8 cellular contexts compared by ENCODE assay signal in the genomic region with DNA sequence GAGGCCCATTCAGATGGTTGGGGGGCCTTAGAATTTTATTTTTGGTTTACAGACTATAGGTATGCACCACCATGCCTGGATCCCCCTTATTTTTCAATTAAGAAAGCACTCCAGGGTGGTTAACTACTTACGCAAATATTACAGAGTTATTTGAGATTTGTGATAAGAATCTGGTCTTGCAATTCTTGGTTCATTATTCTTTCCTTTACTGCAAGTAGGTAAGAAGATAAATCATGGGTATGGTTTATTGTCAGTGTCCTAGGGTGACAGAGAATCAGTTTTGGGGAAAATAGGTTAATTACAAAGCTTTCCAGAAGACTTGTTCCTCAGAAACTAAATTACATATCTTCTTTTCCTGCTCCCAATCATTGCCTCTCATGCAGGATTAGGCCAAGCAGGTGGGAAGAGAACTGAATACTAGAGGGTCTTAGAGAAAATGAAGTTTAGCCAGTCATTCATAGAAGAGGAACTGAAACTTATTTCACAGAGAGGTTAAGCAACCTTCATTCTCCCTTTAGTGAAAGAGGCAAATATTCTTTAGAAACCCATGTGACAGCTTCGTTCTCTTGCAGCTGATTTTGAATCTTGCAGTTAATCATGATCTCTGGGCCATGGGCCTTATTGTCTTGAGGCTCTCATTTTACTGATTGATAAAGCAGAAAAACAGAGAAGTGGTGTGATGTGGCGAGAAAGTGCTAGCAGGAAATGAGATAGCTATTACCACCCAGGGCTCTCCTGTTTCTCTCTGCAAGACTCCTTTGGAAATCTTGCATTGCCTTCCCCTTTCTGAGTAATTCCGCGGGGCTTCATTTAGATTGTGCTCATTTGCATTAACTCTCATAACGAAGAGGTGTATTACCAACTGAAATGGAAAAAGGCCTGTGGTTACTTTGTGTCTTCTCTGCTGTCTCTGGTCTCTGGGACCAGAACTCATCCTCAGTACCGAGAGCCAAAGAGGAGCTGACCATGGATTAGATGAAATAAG. TPM values are rescaled to one million over a fixed set of nuclear protein-coding genes. Genes with fewer than 3 reads are reported as not detected.
DNase-seq lines count a peak whose midpoint lies in the region; ATAC-seq and TF ChIP-seq lines count a peak whose summit lies in the region.

No MANE protein-coding gene starts in this region.

- no peak overlapping the region for H3K9ac ChIP-seq in mammary epithelial cell (ENCODE audit: insufficient read depth, low read length)

- H3K4me2 ChIP-seq in mammary epithelial cell (ENCODE audit: insufficient read depth, low read depth, low read length): no peak overlapping the region

- DNase-seq in NOMO-1 (lab: John Stamatoyannopoulos, UW; ENCODE audit: unreplicated experiment in 2 of 2) (peak; percentile 85 to 98), NCI-H446 treated with DMSO at 0.1 percent for 48 hours (lab: John Stamatoyannopoulos, UW) (no peak), middle frontal gyrus (ENCODE audit: extremely low spot score, low spot score) (no peak), mammary epithelial cell (no peak)
- DNase-seq in activated CD8-positive, alpha-beta memory T cell treated with anti-CD3 and anti-CD28 coated beads, Interleukin-2, amount 50 U/mL, for 4 hours: no peak

- no peaks in the 10 kb centered on the region for H3K27me3 ChIP-seq in mononuclear cell (ENCODE audit: insufficient read depth, low read length)
- H3K27me3 ChIP-seq in mammary epithelial cell (ENCODE audit: insufficient read depth, low read length): peaks cover 3% of the 10 kb centered on the region

- peak overlapping the region; percentile 2 for H3K4me3 ChIP-seq in mononuclear cell (ENCODE audit: low read length)
- no peak overlapping the region for H3K4me3 ChIP-seq in mammary epithelial cell (replicated peaks in 1 of 3; ENCODE audit: insufficient read depth in 1 of 3, low read depth in 2 of 3, low read length in 3 of 3)

- dilution Hi-C loops in mammary epithelial cell (cut with HindIII; ENCODE audit: low sequenced_read_pairs): no loop called here

- H3K9me3 ChIP-seq in mononuclear cell (ENCODE audit: low read depth, low read length) (no peaks in the 10 kb centered on the region), mammary epithelial cell (replicated peaks; ENCODE audit: insufficient read depth, low read length) (no peaks in the 10 kb centered on the region)

- CTCF ChIA-PET in mammary epithelial cell (lab: Charles Lee; ENCODE audit: low non-redundant PET): no interaction called here

- ATAC-seq in GM19023 (IDR thresholded peaks at IDR 0.05; ENCODE audit: unreplicated experiment) (peak; percentile 91), HG02763 (IDR thresholded peaks at IDR 0.05; ENCODE audit: unreplicated experiment) (peak; percentile 90)

- H4K20me1 ChIP-seq in mammary epithelial cell (ENCODE audit: insufficient read depth, low read length): no peaks in the 10 kb centered on the region

- H3K79me2 ChIP-seq in mammary epithelial cell (ENCODE audit: insufficient read depth, low read length): no peaks in the 10 kb centered on the region

- H2AFZ ChIP-seq in mammary epithelial cell (ENCODE audit: low read depth, low read length): no peak overlapping the region

- in situ Hi-C loops in mammary epithelial cell (cut with MboI; ENCODE audit: low sequenced_read_pairs in 2 of 2): no loop called here

- WGBS in mammary epithelial cell (ENCODE audit: low coverage, missing lambda C conversion rate): 70% methylated on average over 7 of the region's 7 CpGs

- H3K4me1 ChIP-seq in mononuclear cell (ENCODE audit: insufficient read depth, low read length): peaks cover 56% of the 10 kb centered on the region
- no peaks in the 10 kb centered on the region for H3K4me1 ChIP-seq in mammary epithelial cell (ENCODE audit: insufficient read depth, low read length)

- no peak overlapping the region for H3K27ac ChIP-seq in mammary epithelial cell (ENCODE audit: insufficient read depth, low read depth, low read length)

- BruUV-seq in mammary epithelial cell (replicated peaks; lab: Mats Ljungman, UMichigan): no TSS peak

- no peaks in the 10 kb centered on the region for H3K36me3 ChIP-seq in mammary epithelial cell (ENCODE audit: insufficient read depth, low read length)

- TF ChIP-seq CTCF in mammary epithelial cell (conservative IDR thresholded peaks at IDR 0.05 in 1 of 2, IDR thresholded peaks at IDR 0.05 in 1 of 2; ENCODE audit: extremely low read depth in 1 of 2, insufficient read depth in 1 of 2, low read depth in 1 of 2, low read length in 2 of 2): no peak

- intact Hi-C loops in mammary epithelial cell (cut with micrococcal nuclease): no loop called here

RNA-seq across cellular contexts. Expression of gene ARHGAP25, which starts 44.8 kb away (rescaled TPM):
- 28.2 TPM for total RNA-seq in mononuclear cell
- total RNA-seq in mammary epithelial cell: 10 to 100 TPM; 23.3 to 62.3 TPM
- 44.5 TPM for polyA plus RNA-seq in mammary epithelial cell
- polyA minus RNA-seq in mammary epithelial cell: 69.8 TPM

RNA-seq across cellular contexts. Expression of gene PROKR1, which starts 46.5 kb away (rescaled TPM):
- total RNA-seq in mononuclear cell: under 0.01 TPM
- total RNA-seq in mammary epithelial cell: not detected
- 0.01 TPM for polyA plus RNA-seq in mammary epithelial cell
- not detected for polyA minus RNA-seq in mammary epithelial cell

Comparison
In these comparisons a context has a peak if more than half of its experiments do, and no peak if none do; other contexts are left out.
1. DNase-seq: peak in NOMO-1 (2 of 2); none in NCI-H446 treated with DMSO at 0.1 percent for 48 hours (single experiment), middle frontal gyrus (single experiment), mammary epithelial cell (single experiment) and activated CD8-positive, alpha-beta memory T cell treated with anti-CD3 and anti-CD28 coated beads, Interleukin-2, amount 50 U/mL, for 4 hours (single experiment).